In genomic region chr5:133485468-133485867, GRCh38 we compare ENCODE assay signal across 27 cellular contexts.
"Had no signal": no experiment of that assay in that cellular context is flagged by ENCODE, and none has a peak within 500 bp of the region (broad histone marks: within the 10 kb centered on the region; RNA-seq: fewer than 3 reads in every experiment).

No MANE protein-coding gene starts in this region.

- H3K4me3 ChIP-seq: colonic mucosa, esophagus muscularis mucosa, gastroesophageal sphincter, heart right ventricle, prostate gland, right atrium auricular region, sigmoid colon, spleen, testis, tibial artery, upper lobe of left lung, uterus had no signal

- H3K27ac ChIP-seq: colonic mucosa, esophagus muscularis mucosa, foreskin keratinocyte, gastroesophageal sphincter, heart right ventricle, prostate gland, right atrium auricular region, sigmoid colon, spleen, testis, tibial artery, upper lobe of left lung, uterus had no signal

- H3K9me3 ChIP-seq: colonic mucosa, prostate gland, sigmoid colon, testis, tibial artery, upper lobe of left lung, uterus had no signal

- H3K9me3 Mint-ChIP-seq: stimulated activated memory B cell treated with anti-CD40 and anti-IgM and Interleukin-4, amounts not matched to agents 10 μg/mL and 1 μg/mL and 100 μg/mL, for 72 hours had no signal

- H3K4me3 Mint-ChIP-seq: dendritic cell treated with granulocyte-macrophage colony-stimulating factor and Interleukin-4, amounts not matched to agents 40 ng/mL and 50 ng/mL, for 4 days; naive thymus-derived CD4-positive, alpha-beta T cell; nephron; stimulated activated memory B cell treated with anti-CD40 and anti-IgM and Interleukin-4, amounts not matched to agents 10 μg/mL and 1 μg/mL and 100 μg/mL, for 72 hours had no signal

- H3K4me1 ChIP-seq: colonic mucosa, esophagus muscularis mucosa, foreskin keratinocyte, gastroesophageal sphincter, right atrium auricular region, sigmoid colon, tibial artery, uterus had no signal

- H3K36me3 Mint-ChIP-seq: naive thymus-derived CD4-positive, alpha-beta T cell; stimulated activated memory B cell treated with anti-CD40 and anti-IgM and Interleukin-4, amounts not matched to agents 10 μg/mL and 1 μg/mL and 100 μg/mL, for 72 hours had no signal

- H3K27me3 ChIP-seq: colonic mucosa, gastroesophageal sphincter, right atrium auricular region, sigmoid colon, testis, upper lobe of left lung, uterus had no signal

- ATAC-seq: foreskin keratinocyte; gastroesophageal sphincter; heart right ventricle; left lobe of liver; naive thymus-derived CD4-positive, alpha-beta T cell; stimulated activated memory B cell treated with anti-CD40 and anti-IgM and Interleukin-4, amounts not matched to agents 10 μg/mL and 1 μg/mL and 100 μg/mL, for 72 hours; stimulated activated naive CD8-positive, alpha-beta T cell treated with anti-CD3 and anti-CD28 coated beads, Interleukin-15, Interleukin-2, amounts not matched to agents 100 U/mL and 50 U/mL, for 24 hours had no signal

- DNase-seq: colonic mucosa; effector CD8-positive, alpha-beta T cell; foreskin keratinocyte; heart right ventricle; hippocampal formation; kidney glomerular epithelial cell; mammary epithelial cell; mesendoderm; midbrain; naive thymus-derived CD4-positive, alpha-beta T cell; sigmoid colon; spleen; stimulated activated CD4-positive, alpha-beta T cell treated with anti-CD3 and anti-CD28 coated beads, Interleukin-4, amount 100 ng/mL, for 4 hours; stimulated activated naive CD8-positive, alpha-beta T cell treated with anti-CD3 and anti-CD28 coated beads, Interleukin-15, Interleukin-2, amounts not matched to agents 100 U/mL and 50 U/mL, for 24 hours; substantia nigra; testis; upper lobe of left lung; uterus had no signal

- H3K4me1 Mint-ChIP-seq: naive thymus-derived CD4-positive, alpha-beta T cell; nephron; stimulated activated memory B cell treated with anti-CD40 and anti-IgM and Interleukin-4, amounts not matched to agents 10 μg/mL and 1 μg/mL and 100 μg/mL, for 72 hours had no signal

- H3K27ac Mint-ChIP-seq: dendritic cell treated with granulocyte-macrophage colony-stimulating factor and Interleukin-4, amounts not matched to agents 40 ng/mL and 50 ng/mL, for 4 days; naive thymus-derived CD4-positive, alpha-beta T cell; stimulated activated memory B cell treated with anti-CD40 and anti-IgM and Interleukin-4, amounts not matched to agents 10 μg/mL and 1 μg/mL and 100 μg/mL, for 72 hours had no signal

- H3K36me3 ChIP-seq: colonic mucosa, esophagus muscularis mucosa, gastroesophageal sphincter, heart right ventricle, prostate gland, right atrium auricular region, sigmoid colon, spleen, tibial artery, upper lobe of left lung, uterus had no signal
